24 cellular contexts compared by ENCODE assay signal in genomic region chr6:162124710-162125435, GRCh38.
"Had no signal": no experiment of that assay in that cellular context is flagged by ENCODE, and none has a peak within 500 bp of the region (broad histone marks: within the 10 kb centered on the region; RNA-seq: fewer than 3 reads in every experiment).

No MANE protein-coding gene starts in this region.

- H3K4me1 Mint-ChIP-seq: activated naive CD8-positive, alpha-beta T cell treated with anti-CD3 and anti-CD28 coated beads for 36 hours; stimulated activated naive B cell treated with anti-CD40 and anti-IgM and Interleukin-4, amounts not matched to agents 10 μg/mL and 1 μg/mL and 100 μg/mL, for 72 hours had no signal

- ATAC-seq: mucosa of descending colon; sciatic nerve; stimulated activated naive B cell treated with anti-CD40 and anti-IgM and Interleukin-4, amounts not matched to agents 10 μg/mL and 1 μg/mL and 100 μg/mL, for 72 hours had no signal

- H3K27ac Mint-ChIP-seq: activated naive CD8-positive, alpha-beta T cell treated with anti-CD3 and anti-CD28 coated beads for 36 hours; nephron progenitor cell; stimulated activated naive B cell treated with anti-CD40 and anti-IgM and Interleukin-4, amounts not matched to agents 10 μg/mL and 1 μg/mL and 100 μg/mL, for 72 hours; T-helper 1 cell treated with Interleukin-12 subunit alpha and Interleukin-12 subunit beta and Interleukin-4 antibody, amounts not matched to agents 30 μg/mL and 1 μg/mL, for 36 hours had no signal

- H3K27me3 ChIP-seq: upper lobe of left lung had no signal

- H3K27ac ChIP-seq: thoracic aorta, upper lobe of left lung had no signal

- H3K4me3 Mint-ChIP-seq: activated naive CD8-positive, alpha-beta T cell treated with anti-CD3 and anti-CD28 coated beads for 36 hours; nephron progenitor cell; stimulated activated naive B cell treated with anti-CD40 and anti-IgM and Interleukin-4, amounts not matched to agents 10 μg/mL and 1 μg/mL and 100 μg/mL, for 72 hours; T-helper 1 cell treated with Interleukin-12 subunit alpha and Interleukin-12 subunit beta and Interleukin-4 antibody, amounts not matched to agents 30 μg/mL and 1 μg/mL, for 36 hours had no signal

- H3K4me1 ChIP-seq: upper lobe of left lung had no signal

- H3K27me3 Mint-ChIP-seq: activated naive CD8-positive, alpha-beta T cell treated with anti-CD3 and anti-CD28 coated beads for 36 hours; stimulated activated naive B cell treated with anti-CD40 and anti-IgM and Interleukin-4, amounts not matched to agents 10 μg/mL and 1 μg/mL and 100 μg/mL, for 72 hours had no signal

- H3K36me3 Mint-ChIP-seq: activated naive CD8-positive, alpha-beta T cell treated with anti-CD3 and anti-CD28 coated beads for 36 hours; stimulated activated naive B cell treated with anti-CD40 and anti-IgM and Interleukin-4, amounts not matched to agents 10 μg/mL and 1 μg/mL and 100 μg/mL, for 72 hours had no signal

- H3K9me3 Mint-ChIP-seq: activated naive CD8-positive, alpha-beta T cell treated with anti-CD3 and anti-CD28 coated beads for 36 hours; nephron progenitor cell had no signal

- DNase-seq: activated CD4-positive, alpha-beta T cell treated with anti-CD3 and anti-CD28 coated beads for 4 hours; activated CD4-positive, alpha-beta T cell treated with anti-CD3 and anti-CD28 coated beads, Interleukin-2, amount 50 U/mL, for 48 hours; activated CD4-positive, CD25-positive, alpha-beta regulatory T cell; activated naive CD4-positive, alpha-beta T cell treated with Interleukin-2 at 50 U/mL for 16 hours; activated naive CD8-positive, alpha-beta T cell treated with anti-CD3 and anti-CD28 coated beads for 36 hours; activated T-cell treated with anti-CD3 and anti-CD28 coated beads, Interleukin-2, amount 50 U/mL, for 48 hours; cerebellar nuclear complex; cortex of kidney; effector CD4-positive, alpha-beta T cell; erythroblast; foreskin melanocyte; hippocampal formation; left cardiac atrium; mesenchymal stem cell; mucosa of descending colon; nephron progenitor cell; occipital lobe; stimulated activated CD4-positive, alpha-beta T cell treated with anti-CD3 and anti-CD28 coated beads, Interleukin-15, amount 100 ng/mL, for 24 hours; stimulated activated naive B cell treated with anti-CD40 and anti-IgM and Interleukin-4, amounts not matched to agents 10 μg/mL and 1 μg/mL and 100 μg/mL, for 72 hours; T1000; upper lobe of left lung had no signal
